ENCODE assay signal across 19 cellular contexts in the genomic region with DNA sequence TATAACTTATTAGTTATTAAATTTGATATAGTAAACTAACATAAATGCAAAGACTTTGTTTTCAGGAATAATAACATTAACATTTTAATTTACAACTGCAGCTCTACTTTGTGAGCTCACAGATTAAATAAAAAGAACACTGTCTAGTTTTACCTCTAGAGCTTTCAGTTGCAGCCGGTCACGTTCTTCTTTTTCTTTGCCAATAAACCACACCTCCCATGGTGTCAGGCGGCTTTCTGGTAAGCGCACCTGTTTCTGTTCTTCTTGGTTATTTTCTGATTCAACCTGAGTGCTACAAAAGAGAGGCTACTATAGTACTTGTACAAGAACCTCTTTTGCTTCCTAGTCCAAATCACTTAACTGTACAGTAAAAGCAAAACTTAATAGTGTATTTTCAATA. TPM values are rescaled to one million over a fixed set of nuclear protein-coding genes. Genes with fewer than 3 reads are reported as not detected.
DNase-seq lines count a peak whose midpoint lies in the region; ATAC-seq and TF ChIP-seq lines count a peak whose summit lies in the region.
"Had no signal": no experiment of that assay in that cellular context is flagged by ENCODE, and none has a peak within 500 bp of the region (broad histone marks: within the 10 kb centered on the region; RNA-seq: fewer than 3 reads in every experiment).

No MANE protein-coding gene starts in this region.

- no peak for TF ChIP-seq POLR2A in transverse colon (IDR thresholded peaks at IDR 0.05)

- DNase-seq in NCI-H187 treated with DMSO at 0.1 percent for 48 hours (lab: John Stamatoyannopoulos, UW) = peak; percentile 10
- DNase-seq in NCI-H187 (lab: John Stamatoyannopoulos, UW) = no peak
- peak; percentile 95 for DNase-seq in NCI-H2107 treated with DMSO at 0.1 percent for 48 hours (lab: John Stamatoyannopoulos, UW; ENCODE audit: unreplicated experiment)
- DNase-seq in cerebellum (ENCODE audit: low spot score) = peak; percentile 51
- peak; percentile 23 for DNase-seq in transverse colon
- DNase-seq in NCI-H2227 treated with DMSO at 0.1 percent for 48 hours (lab: John Stamatoyannopoulos, UW) = no peak
- no peak for DNase-seq in stimulated activated CD4-positive, alpha-beta T cell treated with anti-CD3 and anti-CD28 coated beads, Interleukin-2, amount 100 ng/mL, for 48 hours
- DNase-seq: 8988T; activated CD4-positive, CD25-positive, alpha-beta regulatory T cell treated with anti-CD3 and anti-CD28 coated beads, Interleukin-2, amount 50 U/mL, for 72 hours; glutamatergic neuron; H7; natural killer cell; NCI-H1930; OCI-M1; stimulated activated CD4-positive, alpha-beta T cell treated with anti-CD3 and anti-CD28 coated beads, Interleukin-12 subunit alpha, Interleukin-12 subunit beta, amount 100 ng/mL, for 4 hours had no signal

- in situ Hi-C loops in transverse colon (cut with MboI; ENCODE audit: low pct_ligation_motif_present in 1 of 4, low pct_unique_long_range_greater_than_20kb in 1 of 4, low sequenced_read_pairs in 3 of 4) = loop anchor here in 1 of 4 donors (25.0 kb wide), 1 partner anchor 105 kb away; a partner anchor contains a TSS

- TF ChIP-seq EP300 in transverse colon (IDR thresholded peaks at IDR 0.05; ENCODE audit: low read depth) = no peak

- intact Hi-C loops in transverse colon (cut with DNase I; ENCODE audit: low total_unique reads) = no loop called here

- no peaks in the 10 kb centered on the region for H3K27me3 ChIP-seq in transverse colon
- H3K27me3 ChIP-seq: BLaER1, tibial nerve had no signal

- whole genome bisulfite sequencing in transverse colon (ENCODE audit: low coverage in 1 of 2), 2 donors = 65 to 68% methylated on average over 4 of the region's 4 CpGs

- no peak for ATAC-seq in GM18502 (IDR thresholded peaks at IDR 0.05; ENCODE audit: poor library complexity, unreplicated experiment)
- ATAC-seq: natural killer cell; stimulated activated memory B cell treated with anti-CD40 and anti-IgM and Interleukin-4, amounts not matched to agents 10 μg/mL and 1 μg/mL and 100 μg/mL, for 72 hours had no signal

- H3K4me3 ChIP-seq in transverse colon = no peak overlapping the region
- H3K4me3 ChIP-seq: BLaER1, tibial nerve had no signal

- H3K27ac ChIP-seq in transverse colon = no peak overlapping the region
- H3K27ac ChIP-seq: BLaER1, tibial nerve had no signal

- H3K9me3 ChIP-seq in transverse colon = no peaks in the 10 kb centered on the region
- H3K9me3 ChIP-seq: BLaER1, tibial nerve had no signal

- H3K4me1 ChIP-seq in transverse colon = peaks cover 0 to 31% (median 14%) of the 10 kb centered on the region in 4 donors

- H3K36me3 ChIP-seq in transverse colon = no peaks in the 10 kb centered on the region
- H3K36me3 ChIP-seq: BLaER1, tibial nerve had no signal

- no peak for TF ChIP-seq CTCF in transverse colon (IDR thresholded peaks at IDR 0.05)

RNA-seq across cellular contexts. Expression of a gene that starts 5.8 kb away (rescaled TPM):
- total RNA-seq in cerebellum = 12.5 TPM
- 1 to 10 TPM in 2 of 4 donors, under 1 TPM in 1, not detected in 1; 0.40 to 6.8 (median 5.6) TPM for total RNA-seq in transverse colon

Comparison
In these comparisons a context has a peak if more than half of its experiments do, and no peak if none do; other contexts are left out.
1. DNase-seq: peak in NCI-H187 treated with DMSO at 0.1 percent for 48 hours (single experiment), NCI-H2107 treated with DMSO at 0.1 percent for 48 hours (single experiment), cerebellum (single experiment) and transverse colon (single experiment); none in NCI-H187 (0 of 2), NCI-H2227 treated with DMSO at 0.1 percent for 48 hours (single experiment) and stimulated activated CD4-positive, alpha-beta T cell treated with anti-CD3 and anti-CD28 coated beads, Interleukin-2, amount 100 ng/mL, for 48 hours (0 of 2).